In the genomic region with DNA sequence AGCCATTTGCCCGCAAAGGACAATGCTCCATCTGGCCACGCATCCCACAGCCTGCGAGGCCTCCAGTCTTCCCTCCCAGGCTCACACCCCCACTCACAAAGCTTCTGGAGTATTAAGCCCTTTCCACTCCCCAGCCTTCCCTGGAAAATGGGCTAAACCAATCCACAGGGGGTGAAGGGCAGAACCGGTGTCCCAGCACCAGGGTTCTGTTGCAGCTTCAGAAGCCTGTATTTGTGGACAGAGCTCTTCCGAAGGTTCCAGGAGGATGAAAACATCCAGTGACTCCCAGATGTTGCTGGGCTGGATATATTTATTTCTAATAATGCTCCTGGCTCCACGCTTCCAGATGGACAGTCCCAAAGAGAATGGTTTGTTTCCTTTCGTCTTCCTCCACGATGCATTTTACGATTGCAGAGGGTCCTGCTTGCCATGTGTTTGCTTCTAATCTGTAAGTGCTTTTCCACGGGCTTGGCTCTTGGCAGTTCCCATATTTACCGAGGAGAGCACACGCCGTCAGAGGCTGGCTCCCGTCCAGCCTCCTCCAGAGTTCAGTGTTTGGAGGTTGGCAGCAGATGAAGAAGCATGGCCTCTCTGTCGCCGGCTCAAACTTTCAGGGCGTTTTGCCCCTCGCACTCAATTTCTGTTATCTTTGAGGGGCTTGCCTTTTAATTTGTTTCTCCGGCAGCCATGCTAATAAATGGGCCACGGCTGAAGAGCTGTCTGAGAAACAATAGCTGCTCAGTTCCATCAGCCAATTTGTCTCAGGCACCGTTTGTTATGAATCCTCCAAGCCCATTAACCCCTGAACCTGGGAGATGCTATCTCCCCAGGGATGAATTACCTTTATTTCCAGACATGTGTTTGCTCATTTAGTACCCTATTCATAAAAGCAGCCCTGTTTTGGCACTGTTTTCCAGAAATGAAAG, we compare ENCODE assay signal across 1 cellular context.
TF ChIP-seq lines count a peak whose summit lies in the region.

No MANE protein-coding gene starts in this region.

TF ChIP-seq in liver, 16 proteins besides CTCF, POLR2A, EP300 and RAD21 (continued from another document):
- TF ChIP-seq, protein P1, sequence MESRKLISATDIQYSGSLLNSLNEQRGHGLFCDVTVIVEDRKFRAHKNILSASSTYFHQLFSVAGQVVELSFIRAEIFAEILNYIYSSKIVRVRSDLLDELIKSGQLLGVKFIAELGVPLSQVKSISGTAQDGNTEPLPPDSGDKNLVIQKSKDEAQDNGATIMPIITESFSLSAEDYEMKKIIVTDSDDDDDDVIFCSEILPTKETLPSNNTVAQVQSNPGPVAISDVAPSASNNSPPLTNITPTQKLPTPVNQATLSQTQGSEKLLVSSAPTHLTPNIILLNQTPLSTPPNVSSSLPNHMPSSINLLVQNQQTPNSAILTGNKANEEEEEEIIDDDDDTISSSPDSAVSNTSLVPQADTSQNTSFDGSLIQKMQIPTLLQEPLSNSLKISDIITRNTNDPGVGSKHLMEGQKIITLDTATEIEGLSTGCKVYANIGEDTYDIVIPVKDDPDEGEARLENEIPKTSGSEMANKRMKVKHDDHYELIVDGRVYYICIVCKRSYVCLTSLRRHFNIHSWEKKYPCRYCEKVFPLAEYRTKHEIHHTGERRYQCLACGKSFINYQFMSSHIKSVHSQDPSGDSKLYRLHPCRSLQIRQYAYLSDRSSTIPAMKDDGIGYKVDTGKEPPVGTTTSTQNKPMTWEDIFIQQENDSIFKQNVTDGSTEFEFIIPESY (IDR thresholded peaks at IDR 0.05) = no peak
- TF ChIP-seq NR2F2 (IDR thresholded peaks at IDR 0.05) (no peak), FOXA2 (IDR thresholded peaks at IDR 0.05) (peak; percentile 93), RXRA (IDR thresholded peaks at IDR 0.05) (peak; percentile 43 to 67), FOXA1 (IDR thresholded peaks at IDR 0.05) (peak; percentile 90), EGR1 (IDR thresholded peaks at IDR 0.05; ENCODE audit: low read depth in 2 of 2) (no peak), YY1 (IDR thresholded peaks at IDR 0.05) (peak; percentile 63), HNF4A (conservative IDR thresholded peaks at IDR 0.05) (peak; percentile 39 to 47), GABPA (IDR thresholded peaks at IDR 0.05 in 1 of 2, conservative IDR thresholded peaks at IDR 0.05 in 1 of 2) (no peak), HNF4G (IDR thresholded peaks at IDR 0.05) (peak; percentile 21), SP1 (IDR thresholded peaks at IDR 0.05) (peak; percentile 66)
- TF ChIP-seq, protein P2, sequence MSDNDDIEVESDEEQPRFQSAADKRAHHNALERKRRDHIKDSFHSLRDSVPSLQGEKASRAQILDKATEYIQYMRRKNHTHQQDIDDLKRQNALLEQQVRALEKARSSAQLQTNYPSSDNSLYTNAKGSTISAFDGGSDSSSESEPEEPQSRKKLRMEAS (IDR thresholded peaks at IDR 0.05) = peak; percentile 62
- TF ChIP-seq, protein P3, sequence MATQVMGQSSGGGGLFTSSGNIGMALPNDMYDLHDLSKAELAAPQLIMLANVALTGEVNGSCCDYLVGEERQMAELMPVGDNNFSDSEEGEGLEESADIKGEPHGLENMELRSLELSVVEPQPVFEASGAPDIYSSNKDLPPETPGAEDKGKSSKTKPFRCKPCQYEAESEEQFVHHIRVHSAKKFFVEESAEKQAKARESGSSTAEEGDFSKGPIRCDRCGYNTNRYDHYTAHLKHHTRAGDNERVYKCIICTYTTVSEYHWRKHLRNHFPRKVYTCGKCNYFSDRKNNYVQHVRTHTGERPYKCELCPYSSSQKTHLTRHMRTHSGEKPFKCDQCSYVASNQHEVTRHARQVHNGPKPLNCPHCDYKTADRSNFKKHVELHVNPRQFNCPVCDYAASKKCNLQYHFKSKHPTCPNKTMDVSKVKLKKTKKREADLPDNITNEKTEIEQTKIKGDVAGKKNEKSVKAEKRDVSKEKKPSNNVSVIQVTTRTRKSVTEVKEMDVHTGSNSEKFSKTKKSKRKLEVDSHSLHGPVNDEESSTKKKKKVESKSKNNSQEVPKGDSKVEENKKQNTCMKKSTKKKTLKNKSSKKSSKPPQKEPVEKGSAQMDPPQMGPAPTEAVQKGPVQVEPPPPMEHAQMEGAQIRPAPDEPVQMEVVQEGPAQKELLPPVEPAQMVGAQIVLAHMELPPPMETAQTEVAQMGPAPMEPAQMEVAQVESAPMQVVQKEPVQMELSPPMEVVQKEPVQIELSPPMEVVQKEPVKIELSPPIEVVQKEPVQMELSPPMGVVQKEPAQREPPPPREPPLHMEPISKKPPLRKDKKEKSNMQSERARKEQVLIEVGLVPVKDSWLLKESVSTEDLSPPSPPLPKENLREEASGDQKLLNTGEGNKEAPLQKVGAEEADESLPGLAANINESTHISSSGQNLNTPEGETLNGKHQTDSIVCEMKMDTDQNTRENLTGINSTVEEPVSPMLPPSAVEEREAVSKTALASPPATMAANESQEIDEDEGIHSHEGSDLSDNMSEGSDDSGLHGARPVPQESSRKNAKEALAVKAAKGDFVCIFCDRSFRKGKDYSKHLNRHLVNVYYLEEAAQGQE (IDR thresholded peaks at IDR 0.05) = no peak
